8 cellular contexts compared by ENCODE assay signal in the genomic region with DNA sequence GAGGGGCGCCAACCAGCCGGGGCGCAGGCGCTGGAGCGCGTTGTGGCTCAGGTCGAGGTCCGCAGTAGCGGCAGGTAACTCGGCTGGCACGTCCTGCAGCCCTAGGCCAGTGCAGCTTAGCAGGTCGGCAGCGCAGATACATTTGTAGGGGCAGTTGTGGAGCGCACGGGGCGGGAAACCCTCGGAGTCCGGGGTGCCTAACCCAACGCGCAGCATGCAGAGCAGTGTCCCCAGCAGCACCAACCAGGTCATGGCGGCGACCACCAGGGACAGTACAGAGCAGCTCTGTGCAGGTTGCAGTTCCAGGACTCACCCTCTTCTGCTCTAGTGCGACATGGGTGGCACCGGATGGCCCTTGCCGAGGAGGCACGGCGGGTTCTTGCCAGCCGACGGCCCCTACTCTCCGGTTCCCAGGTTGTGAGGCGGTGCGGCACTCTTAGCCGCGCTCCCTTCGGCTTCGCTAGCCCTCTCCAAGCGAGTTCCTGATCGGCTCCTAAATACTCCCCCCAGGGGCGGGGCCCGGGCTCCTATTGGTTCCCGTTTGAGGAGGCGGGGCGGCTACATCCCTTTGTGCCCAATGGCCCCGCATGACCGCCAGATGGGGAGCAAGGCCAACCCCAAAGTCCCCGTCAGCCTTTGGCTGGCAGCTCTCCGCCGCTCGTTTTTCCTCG. TPM values are rescaled to one million over a fixed set of nuclear protein-coding genes. Genes with fewer than 3 reads are reported as not detected.
DNase-seq lines count a peak whose midpoint lies in the region; ATAC-seq, FAIRE-seq and TF ChIP-seq lines count a peak whose summit lies in the region.

A gene with protein sequence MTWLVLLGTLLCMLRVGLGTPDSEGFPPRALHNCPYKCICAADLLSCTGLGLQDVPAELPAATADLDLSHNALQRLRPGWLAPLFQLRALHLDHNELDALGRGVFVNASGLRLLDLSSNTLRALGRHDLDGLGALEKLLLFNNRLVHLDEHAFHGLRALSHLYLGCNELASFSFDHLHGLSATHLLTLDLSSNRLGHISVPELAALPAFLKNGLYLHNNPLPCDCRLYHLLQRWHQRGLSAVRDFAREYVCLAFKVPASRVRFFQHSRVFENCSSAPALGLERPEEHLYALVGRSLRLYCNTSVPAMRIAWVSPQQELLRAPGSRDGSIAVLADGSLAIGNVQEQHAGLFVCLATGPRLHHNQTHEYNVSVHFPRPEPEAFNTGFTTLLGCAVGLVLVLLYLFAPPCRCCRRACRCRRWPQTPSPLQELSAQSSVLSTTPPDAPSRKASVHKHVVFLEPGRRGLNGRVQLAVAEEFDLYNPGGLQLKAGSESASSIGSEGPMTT (minus strand): TSS at position 471 of the 671 bp plus-strand sequence. CDS start 219 bp downstream, at position 252.

- H3K9me3 ChIP-seq in breast epithelium (no peaks in the 10 kb centered on the region), iPS-20b (ENCODE audit: insufficient read depth, low read depth, low read length) (no peaks in the 10 kb centered on the region), skeletal muscle satellite cell (replicated peaks; ENCODE audit: low read length) (no peaks in the 10 kb centered on the region)

- peak; percentile 85 for DNase-seq in NCI-H2029 (lab: John Stamatoyannopoulos, UW)
- peak; percentile 93 to 96 for DNase-seq in breast epithelium (ENCODE audit: low spot score in 2 of 2)
- no peak for DNase-seq in RCC 7860 (ENCODE audit: low spot score)

- TF ChIP-seq CTCF in GM12875 (IDR thresholded peaks at IDR 0.05; ENCODE audit: borderline replicate concordance, insufficient read depth, low read depth, low read length) (peak; percentile 92), VCaP (conservative IDR thresholded peaks at IDR 0.05) (peak; percentile 68), breast epithelium (IDR thresholded peaks at IDR 0.05) (peak; percentile 42 to 81 (median 61))

- H3K27me3 ChIP-seq in breast epithelium (no peaks in the 10 kb centered on the region), iPS-20b (ENCODE audit: insufficient read depth, low read length) (no peaks in the 10 kb centered on the region), skeletal muscle satellite cell (ENCODE audit: control insufficient read depth, insufficient read depth, low read length) (no peaks in the 10 kb centered on the region)

- H3K36me3 ChIP-seq in breast epithelium (no peaks in the 10 kb centered on the region), iPS-20b (ENCODE audit: insufficient read depth, low read depth, low read length) (peaks cover 29% of the 10 kb centered on the region), skeletal muscle satellite cell (ENCODE audit: insufficient read depth, low read length) (peaks cover 25% of the 10 kb centered on the region)

- intact Hi-C loops in breast epithelium (cut with DNase I; ENCODE audit: low total_unique reads) = no loop called here

- peak within 1 kb of the TSS; percentile 52 for H3K27ac ChIP-seq in VCaP
- peak within 1 kb of the TSS; percentile 41 to 52 for H3K27ac ChIP-seq in breast epithelium
- H3K27ac ChIP-seq in iPS-20b (ENCODE audit: low read length) = no peak within 1 kb of the TSS

- FAIRE-seq in RCC 7860 (lab: Jason Lieb, UNC) = no peak

- H3K4me2 ChIP-seq in skeletal muscle satellite cell (ENCODE audit: low read length) = peak within 1 kb of the TSS; percentile 91

- peak within 1 kb of the TSS; percentile 65 for H3K4me3 ChIP-seq in GM12875 (ENCODE audit: low read depth, low read length)
- peak within 1 kb of the TSS; percentile 53 to 70 (median 57) for H3K4me3 ChIP-seq in breast epithelium
- peak within 1 kb of the TSS; percentile 78 for H3K4me3 ChIP-seq in iPS-20b (ENCODE audit: low read length)
- H3K4me3 ChIP-seq in skeletal muscle satellite cell (ENCODE audit: low read length) = peak within 1 kb of the TSS; percentile 66

- H3K9ac ChIP-seq in iPS-20b (ENCODE audit: low read depth, low read length) = peak within 1 kb of the TSS; percentile 87
- no peak within 1 kb of the TSS for H3K9ac ChIP-seq in skeletal muscle satellite cell (ENCODE audit: low read depth, low read length)

- peak; percentile 13 for TF ChIP-seq POLR2A in breast epithelium (IDR thresholded peaks at IDR 0.05)

- peaks cover 10 to 11% of the 10 kb centered on the region in 2 donors for H3K4me1 ChIP-seq in breast epithelium
- H3K4me1 ChIP-seq in iPS-20b (ENCODE audit: insufficient read depth, low read length) = peaks cover 3% of the 10 kb centered on the region; the same call in 1 of the 2 replicates
- H3K4me1 ChIP-seq in skeletal muscle satellite cell (ENCODE audit: control insufficient read depth, insufficient read depth, low read length) = peaks cover 24% of the 10 kb centered on the region

- peak; percentile 39 for ATAC-seq in HG02763 (IDR thresholded peaks at IDR 0.05; ENCODE audit: unreplicated experiment)

RNA-seq across cellular contexts. Expression of the gene that starts here (rescaled TPM):
- total RNA-seq in breast epithelium = 1 to 10 TPM in 2 of 3 donors, under 1 TPM in 1; 0.98 to 1.3 (median 1.0) TPM
- total RNA-seq in skeletal muscle satellite cell (2012; rRNA removed) = 0.25 and 2.0 TPM in 2 replicates
